ENCODE assay signal across 10 cellular contexts in genomic region chr11:45806937-45807791, GRCh38. TPM values are rescaled to one million over a fixed set of nuclear protein-coding genes. Genes with fewer than 3 reads are reported as not detected.
DNase-seq lines count a peak whose midpoint lies in the region; ATAC-seq and TF ChIP-seq lines count a peak whose summit lies in the region.
"Had no signal": no experiment of that assay in that cellular context is flagged by ENCODE, and none has a peak within 500 bp of the region (broad histone marks: within the 10 kb centered on the region; RNA-seq: fewer than 3 reads in every experiment).

No MANE protein-coding gene starts in this region.

- peaks cover 0 to 5% of the 10 kb centered on the region in 2 experiments; a peak in 3 of 4 replicates for H3K36me3 ChIP-seq in HCT116 (ENCODE audit: control insufficient read depth in 1 of 2, insufficient read depth in 2 of 2, low read length in 2 of 2)

- H3K4me3 ChIP-seq in AG04450 (ENCODE audit: low read depth, low read length), result peak overlapping the region; percentile 93
- H3K4me3 ChIP-seq in HCT116 (replicated peaks in 1 of 2; ENCODE audit: low read depth in 1 of 2, low read length in 2 of 2), result no peak overlapping the region

- H3K4me1 Mint-ChIP-seq in activated naive CD8-positive, alpha-beta T cell treated with anti-CD3 and anti-CD28 coated beads for 36 hours, result peaks cover 36% of the 10 kb centered on the region
- H3K4me1 Mint-ChIP-seq in memory B cell, result peaks cover 36% of the 10 kb centered on the region

- no peaks in the 10 kb centered on the region for H4K20me1 ChIP-seq in HCT116 (ENCODE audit: insufficient read depth)

- TF ChIP-seq CTCF in AG04450 (IDR thresholded peaks at IDR 0.05; ENCODE audit: low read depth, low read length), result no peak
- TF ChIP-seq CTCF in HCT116 (IDR thresholded peaks at IDR 0.05 in 2 of 3, conservative IDR thresholded peaks at IDR 0.05 in 1 of 3; ENCODE audit: borderline replicate concordance in 1 of 3, insufficient read depth in 1 of 3, low read depth in 2 of 3, low read length in 2 of 3), result no peak

- BruUV-seq in HCT116 (replicated peaks; lab: Mats Ljungman, UMichigan), result no TSS peak

- H3K27ac ChIP-seq in AG04450 (ENCODE audit: low read depth, low read length) (no peak overlapping the region), HCT116 (ENCODE audit: low read depth, low read length) (no peak overlapping the region)
- H3K27ac ChIP-seq: epithelial cell of prostate had no signal

- peaks cover 28% of the 10 kb centered on the region for H3K79me2 ChIP-seq in HCT116 (ENCODE audit: insufficient read depth, low read length)

- no peak for ATAC-seq in HCT116
- ATAC-seq in memory B cell (ENCODE audit: low read depth), result no peak
- ATAC-seq in GM19452 (IDR thresholded peaks at IDR 0.05; ENCODE audit: unreplicated experiment), result no peak

- no peaks in the 10 kb centered on the region for H3K27me3 Mint-ChIP-seq in activated naive CD8-positive, alpha-beta T cell treated with anti-CD3 and anti-CD28 coated beads for 36 hours
- H3K27me3 Mint-ChIP-seq in memory B cell, result no peaks in the 10 kb centered on the region

- H3K9me3 ChIP-seq in AG04450 (ENCODE audit: control insufficient read depth, insufficient read depth, low read length) (peaks cover 6% of the 10 kb centered on the region; the same call in 1 of the 2 replicates), HCT116 (ENCODE audit: control insufficient read depth in 1 of 2, insufficient read depth in 1 of 2, low read depth in 1 of 2, low read length in 2 of 2) (no peaks in the 10 kb centered on the region)

- no peak for TF ChIP-seq RAD21 in HCT116 (IDR thresholded peaks at IDR 0.05; ENCODE audit: low read depth)

- no peaks in the 10 kb centered on the region for H3K9me2 ChIP-seq in HCT116 (ENCODE audit: insufficient read depth)

- intact Hi-C loops in HCT116 (cut with micrococcal nuclease), result no loop called here

- H3K4me1 ChIP-seq in HCT116 (ENCODE audit: control insufficient read depth in 1 of 2, insufficient read depth in 2 of 2, low read length in 2 of 2), result peaks cover 18 to 31% of the 10 kb centered on the region in 2 experiments

- TF ChIP-seq POLR2A in HCT116 (IDR thresholded peaks at IDR 0.05; ENCODE audit: borderline replicate concordance, extremely low read depth, insufficient read depth, insufficient read length), result no peak

- no peak overlapping the region for H2AFZ ChIP-seq in HCT116 (ENCODE audit: low read depth, low read length, poor library complexity, severe bottlenecking)

- CTCF ChIA-PET in AG04450 (lab: Charles Lee), result interaction anchor here (2.0 to 2.7 kb wide), 2 partner anchors 8 to 36 kb away, joined by 9 to 10 read pairs; no protein-coding TSS in a partner anchor
- CTCF ChIA-PET in HCT116 (lab: Charles Lee), result no interaction called here

- POLR2A ChIA-PET in AG04450 (lab: Yijun Ruan, JAX) (no interaction called here), HCT116 (lab: Charles Lee) (no interaction called here)

- RAD21 ChIA-PET in HCT116 (lab: Charles Lee; ENCODE audit: low non-redundant PET in 1 of 2, low total read pairs in 2 of 2, uncharacterized antibody in 2 of 2, unreplicated experiment in 2 of 2), result no interaction called here

- peak overlapping the region; percentile 91; the same call in 1 of the 2 replicates for H3K4me2 ChIP-seq in HCT116 (ENCODE audit: low read length)

- H3K4me3 Mint-ChIP-seq in activated naive CD8-positive, alpha-beta T cell treated with anti-CD3 and anti-CD28 coated beads for 36 hours, result peak overlapping the region; percentile 93
- peak overlapping the region; percentile 61 for H3K4me3 Mint-ChIP-seq in memory B cell

- DNase-seq in AG04450 (ENCODE audit: low read depth, low spot score) (no peak), HCT116 (ENCODE audit: low read depth, low spot score) (no peak), memory B cell (ENCODE audit: low spot score in 2 of 2) (no peak), cerebellum (ENCODE audit: low spot score) (no peak), HPDE6-E6E7 (ENCODE audit: extremely low spot score) (no peak), HK-2 (ENCODE audit: unreplicated experiment) (no peak)
- DNase-seq in activated naive CD8-positive, alpha-beta T cell treated with anti-CD3 and anti-CD28 coated beads for 36 hours, result no peak
- DNase-seq: occipital lobe had no signal

- H3K27me3 ChIP-seq in AG04450 (ENCODE audit: control insufficient read depth, insufficient read depth, low read length) (peaks cover 5% of the 10 kb centered on the region), HCT116 (ENCODE audit: insufficient read depth, low read length) (no peaks in the 10 kb centered on the region)

- H3K36me3 Mint-ChIP-seq in activated naive CD8-positive, alpha-beta T cell treated with anti-CD3 and anti-CD28 coated beads for 36 hours, result peaks cover 12% of the 10 kb centered on the region
- H3K36me3 Mint-ChIP-seq in memory B cell, result peaks cover 6% of the 10 kb centered on the region

- H3K9me3 Mint-ChIP-seq in activated naive CD8-positive, alpha-beta T cell treated with anti-CD3 and anti-CD28 coated beads for 36 hours, result no peaks in the 10 kb centered on the region
- no peaks in the 10 kb centered on the region for H3K9me3 Mint-ChIP-seq in memory B cell

- H3K27ac Mint-ChIP-seq in activated naive CD8-positive, alpha-beta T cell treated with anti-CD3 and anti-CD28 coated beads for 36 hours, result no peak overlapping the region
- no peak overlapping the region for H3K27ac Mint-ChIP-seq in memory B cell

- H3K9ac ChIP-seq in HCT116 (ENCODE audit: low read length), result no peak overlapping the region

TF ChIP-seq in HCT116, 20 proteins besides CTCF, POLR2A, EP300 and RAD21 (continues in another document):
- TF ChIP-seq CBX3 (IDR thresholded peaks at IDR 0.05; ENCODE audit: low read depth) (no peak), YY1 (IDR thresholded peaks at IDR 0.05; ENCODE audit: extremely low read depth, insufficient replicate concordance, low read depth, low read length) (no peak), SRF (IDR thresholded peaks at IDR 0.05; ENCODE audit: low read depth) (no peak), POLR2AphosphoS5 (IDR thresholded peaks at IDR 0.05; ENCODE audit: low read depth, low read length) (no peak), TCF7L2 (IDR thresholded peaks at IDR 0.05; ENCODE audit: borderline replicate concordance, extremely low read depth, insufficient read depth, insufficient read length) (no peak), ZNF274 (IDR thresholded peaks at IDR 0.05; ENCODE audit: low read depth, low read length) (no peak), REST (IDR thresholded peaks at IDR 0.05; ENCODE audit: low read depth) (no peak), ELF1 (IDR thresholded peaks at IDR 0.05; ENCODE audit: borderline replicate concordance, low read depth) (no peak), ATF3 (IDR thresholded peaks at IDR 0.05) (no peak), ZBTB33 (IDR thresholded peaks at IDR 0.05; ENCODE audit: extremely low read depth, insufficient replicate concordance, low read length) (no peak)

RNA-seq across cellular contexts. Expression of gene SLC35C1, which starts 2.2 kb away (rescaled TPM):
- polyA plus RNA-seq in AG04450 (2011; rRNA removed), result 4.7 and 10.6 TPM in 2 replicates
- 7.7 and 19.2 TPM in 2 replicates for polyA minus RNA-seq in AG04450 (2011; rRNA and poly(A)+ RNA removed)
- total RNA-seq in HCT116 (2021; ENCODE audit: unreplicated experiment) (18.2 TPM), cerebellum (3.5 TPM)
- polyA plus RNA-seq in HCT116 (2012), result 13.4 and 15.8 TPM in 2 replicates
- 10 to 100 TPM; 12.1 to 12.6 TPM for total RNA-seq in activated naive CD8-positive, alpha-beta T cell treated with anti-CD3 and anti-CD28 coated beads for 36 hours

RNA-seq across cellular contexts. Expression of gene CRY2, which starts 40.1 kb away (rescaled TPM):
- polyA plus RNA-seq in AG04450 (2011; rRNA removed), result 11.7 and 13.3 TPM in 2 replicates
- polyA minus RNA-seq in AG04450 (2011; rRNA and poly(A)+ RNA removed), result 28.1 and 31.7 TPM in 2 replicates
- total RNA-seq in HCT116 (2021; ENCODE audit: unreplicated experiment) (18.0 TPM), cerebellum (32.5 TPM)
- 10.8 and 11.8 TPM in 2 replicates for polyA plus RNA-seq in HCT116 (2012)
- 10 to 100 TPM; 10.6 to 14.7 TPM for total RNA-seq in activated naive CD8-positive, alpha-beta T cell treated with anti-CD3 and anti-CD28 coated beads for 36 hours
